In genomic region chr2:10771786-10772185, GRCh38 we compare ENCODE assay signal across 24 cellular contexts. TPM values are rescaled to one million over a fixed set of nuclear protein-coding genes. Genes with fewer than 3 reads are reported as not detected.
"Had no signal": no experiment of that assay in that cellular context is flagged by ENCODE, and none has a peak within 500 bp of the region (broad histone marks: within the 10 kb centered on the region; RNA-seq: fewer than 3 reads in every experiment).

No MANE protein-coding gene starts in this region.

- ATAC-seq: effector memory CD8-positive, alpha-beta T cell; left lobe of liver; naive thymus-derived CD4-positive, alpha-beta T cell; pancreas; right lobe of liver had no signal

- H3K9me3 Mint-ChIP-seq: effector memory CD8-positive, alpha-beta T cell; naive thymus-derived CD4-positive, alpha-beta T cell; nephron; type B pancreatic cell had no signal

- H3K27me3 Mint-ChIP-seq: effector memory CD8-positive, alpha-beta T cell; naive thymus-derived CD4-positive, alpha-beta T cell; progenitor cell of endocrine pancreas; type B pancreatic cell had no signal

- H3K27ac ChIP-seq: pancreas, right lobe of liver, stomach, tibial artery had no signal

- H3K36me3 ChIP-seq: pancreas, right lobe of liver, tibial artery had no signal

- H3K4me3 ChIP-seq: lung, pancreas, right lobe of liver, stomach, tibial artery had no signal

- DNase-seq: cortex of kidney; effector memory CD8-positive, alpha-beta T cell; mesenchymal stem cell; midbrain; naive thymus-derived CD4-positive, alpha-beta T cell; occipital lobe; right lobe of liver; small intestine; stimulated activated CD4-positive, alpha-beta T cell treated with anti-CD3 and anti-CD28 coated beads, Interleukin-12 subunit alpha, Interleukin-12 subunit beta, amount 100 ng/mL, for 4 hours; stimulated activated CD4-positive, alpha-beta T cell treated with anti-CD3 and anti-CD28 coated beads, Interleukin-1b, Interleukin-23, amount 100 ng/mL, for 48 hours; stimulated activated CD4-positive, alpha-beta T cell treated with anti-CD3 and anti-CD28 coated beads, Interleukin-4, amount 100 ng/mL, for 1 hour; stimulated activated CD8-positive, alpha-beta memory T cell treated with anti-CD3 and anti-CD28 coated beads, Interleukin-4, amount 100 ng/mL, for 48 hours; stimulated activated naive CD4-positive, alpha-beta T cell treated with Interleukin-2 at 50 U/mL for 16 hours had no signal

- H3K36me3 Mint-ChIP-seq: naive thymus-derived CD4-positive, alpha-beta T cell; type B pancreatic cell had no signal

- FAIRE-seq: endometrium, frontal cortex, keratinocyte, pancreas, small intestine had no signal

- H3K4me1 ChIP-seq: pancreas, right lobe of liver had no signal

- H3K4me3 Mint-ChIP-seq: effector memory CD8-positive, alpha-beta T cell; naive thymus-derived CD4-positive, alpha-beta T cell; nephron; type B pancreatic cell had no signal

- H3K27me3 ChIP-seq: pancreas, right lobe of liver, stomach, tibial artery had no signal

- H3K27ac Mint-ChIP-seq: naive thymus-derived CD4-positive, alpha-beta T cell; nephron; progenitor cell of endocrine pancreas; type B pancreatic cell had no signal

- H3K9me3 ChIP-seq: pancreas, right lobe of liver, stomach, tibial artery had no signal

RNA-seq across cellular contexts. Expression of gene ATP6V1C2, which starts 50.4 kb away (rescaled TPM):
- total RNA-seq: naive thymus-derived CD4-positive, alpha-beta T cell had no signal
- polyA plus RNA-seq: naive thymus-derived CD4-positive, alpha-beta T cell had no signal
